In the genomic region with DNA sequence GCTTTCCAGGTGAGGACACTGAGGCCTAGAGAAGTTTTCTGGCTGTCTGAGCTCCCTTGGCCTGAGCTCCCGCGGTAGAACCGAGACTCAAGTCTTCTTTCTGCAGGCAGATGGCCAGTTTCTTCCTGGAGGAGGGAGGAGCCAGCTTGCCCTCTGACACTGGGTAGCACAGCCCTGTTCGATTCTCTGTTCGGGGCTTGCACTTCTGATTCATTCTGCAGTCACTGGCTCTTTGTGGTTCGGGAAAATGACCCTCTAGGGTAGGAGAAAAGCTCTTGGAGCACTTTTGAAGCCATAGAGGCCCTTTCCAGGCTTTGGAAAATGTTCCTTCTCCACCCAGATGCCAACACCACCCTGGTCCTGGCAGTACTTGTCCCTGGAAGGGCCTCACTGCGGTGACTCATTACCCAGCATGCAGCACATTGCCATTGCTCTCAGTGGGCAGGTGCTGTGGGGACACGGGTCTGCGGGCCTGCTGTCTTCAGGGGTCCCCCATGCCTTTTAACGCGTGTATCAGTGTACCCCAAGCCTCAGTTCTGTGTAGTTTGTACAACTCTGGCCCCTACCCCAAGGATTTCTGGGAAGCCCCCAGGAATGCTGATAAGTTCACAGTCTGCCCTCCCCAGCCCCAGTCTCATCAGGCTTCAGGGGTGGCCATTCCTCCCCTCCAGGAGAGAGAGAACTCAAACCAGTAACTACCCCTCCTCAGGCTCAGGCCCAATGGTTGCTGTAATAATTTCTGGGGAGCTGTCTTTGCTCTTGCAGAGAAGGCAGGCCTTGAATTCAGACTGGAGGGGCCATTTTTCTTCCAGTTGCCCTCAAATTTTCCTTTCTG, we compare ENCODE assay signal across 8 cellular contexts. TPM values are rescaled to one million over a fixed set of nuclear protein-coding genes. Genes with fewer than 3 reads are reported as not detected.
A peak's percentile ranks its signal among the peaks of the same experiment; 100 is the strongest.
DNase-seq lines count a peak whose midpoint lies in the region; ATAC-seq, FAIRE-seq and TF ChIP-seq lines count a peak whose summit lies in the region.
"Had no signal": no experiment of that assay in that cellular context is flagged by ENCODE, and none has a peak within 500 bp of the region (broad histone marks: within the 10 kb centered on the region; RNA-seq: fewer than 3 reads in every experiment).

No MANE protein-coding gene starts in this region.

- ATAC-seq in PC-3 (peak; percentile 45), GM18858 (IDR thresholded peaks at IDR 0.05; ENCODE audit: unreplicated experiment) (no peak)
- ATAC-seq in stimulated activated naive CD8-positive, alpha-beta T cell treated with anti-CD3 and anti-CD28 coated beads, Interleukin-15, Interleukin-2, amounts not matched to agents 100 U/mL and 50 U/mL, for 24 hours, result no peak

- H3K9ac ChIP-seq in PC-3 (ENCODE audit: low read length), result peak overlapping the region; percentile 40

- peak overlapping the region; percentile 42; the same call in 1 of the 2 replicates for H2AFZ ChIP-seq in PC-3 (ENCODE audit: low read length)

- CTCF ChIA-PET in PC-3 (lab: Charles Lee), result interaction anchor here (1.7 kb wide), 1 partner anchor 80 kb away, joined by 3 read pairs; no protein-coding TSS in a partner anchor

- FAIRE-seq in urothelium cell line (lab: Jason Lieb, UNC), result peak; percentile 9

- no TSS peak for BruUV-seq in PC-3 (replicated peaks; lab: Mats Ljungman, UMichigan)

- DNase-seq in PC-3 (peak; percentile 72), epidermal melanocyte (ENCODE audit: insufficient read length, low spot score) (peak; percentile 41), midbrain (lab: John Stamatoyannopoulos, UW) (peak; percentile 66), urothelium cell line (ENCODE audit: low spot score) (peak; percentile 79), posterior vena cava (ENCODE audit: low spot score) (no peak)
- DNase-seq in stimulated activated naive CD8-positive, alpha-beta T cell treated with anti-CD3 and anti-CD28 coated beads, Interleukin-15, Interleukin-2, amounts not matched to agents 100 U/mL and 50 U/mL, for 24 hours, result no peak
- DNase-seq: NCI-H1092 treated with DMSO at 0.1 percent for 48 hours had no signal

- intact Hi-C loops in PC-3 (cut with micrococcal nuclease), result no loop called here
- intact Hi-C loops in posterior vena cava (cut with DNase I), result no loop called here

- peak overlapping the region; percentile 71 for H3K4me2 ChIP-seq in PC-3 (ENCODE audit: low read length)

- no peak for TF ChIP-seq CTCF in PC-3 (conservative IDR thresholded peaks at IDR 0.05; ENCODE audit: low read depth, low read length)

- H3K27me3 ChIP-seq in PC-3 (ENCODE audit: low read length), result no peaks in the 10 kb centered on the region

- H3F3A ChIP-seq in PC-3 (ENCODE audit: low read length, unreplicated experiment), result peaks cover 6% of the 10 kb centered on the region

- H3K9me3 ChIP-seq in PC-3 (ENCODE audit: low read length), result no peaks in the 10 kb centered on the region

- H3K36me3 ChIP-seq in PC-3 (ENCODE audit: low read depth, low read length), result no peaks in the 10 kb centered on the region

- H3K9me2 ChIP-seq in PC-3 (replicated peaks; ENCODE audit: low read length), result no peaks in the 10 kb centered on the region

- peaks cover 61% of the 10 kb centered on the region for H3K4me1 ChIP-seq in PC-3 (ENCODE audit: insufficient read depth, low read length)

- peak overlapping the region; percentile 13; the same call in 1 of the 2 replicates for H3K4me3 ChIP-seq in PC-3 (ENCODE audit: low read length)

- POLR2A ChIA-PET in PC-3 (lab: Charles Lee; ENCODE audit: unreplicated experiment), result interaction anchor here (0.6 kb wide), 1 partner anchor 1149 kb away, joined by 5 read pairs; no protein-coding TSS in a partner anchor

- H3K79me2 ChIP-seq in PC-3 (ENCODE audit: low read length), result peaks cover 89% of the 10 kb centered on the region

- H4K20me1 ChIP-seq in PC-3 (ENCODE audit: low read length), result no peaks in the 10 kb centered on the region

- H3K27ac ChIP-seq in PC-3 (ENCODE audit: low read length), result peak overlapping the region; percentile 89

RNA-seq across cellular contexts. Expression of a gene that starts 11.9 kb away (rescaled TPM):
- 12.7 and 17.0 TPM in 2 replicates for total RNA-seq in PC-3 (2014; rRNA removed)
- total RNA-seq in posterior vena cava, result 10 to 100 TPM; 34.9 to 37.7 TPM

Comparison
In these comparisons a context has a peak if more than half of its experiments do, and no peak if none do; other contexts are left out.
1. DNase-seq: peak in PC-3 (single experiment), epidermal melanocyte (single experiment), midbrain (single experiment) and urothelium cell line (single experiment); none in stimulated activated naive CD8-positive, alpha-beta T cell treated with anti-CD3 and anti-CD28 coated beads, Interleukin-15, Interleukin-2, amounts not matched to agents 100 U/mL and 50 U/mL, for 24 hours (single experiment) and posterior vena cava (single experiment).